ENCODE assay signal across 9 cellular contexts in genomic region chr18:57727952-57728807, GRCh38.
DNase-seq lines count a peak whose midpoint lies in the region; TF ChIP-seq lines count a peak whose summit lies in the region.
"Had no signal": no experiment of that assay in that cellular context is flagged by ENCODE, and none has a peak within 500 bp of the region (broad histone marks: within the 10 kb centered on the region; RNA-seq: fewer than 3 reads in every experiment).

No MANE protein-coding gene starts in this region.

- H3K27me3 Mint-ChIP-seq in Calu3 (ENCODE audit: unreplicated experiment): no peaks in the 10 kb centered on the region

- CTCF ChIA-PET in Calu3 (lab: Charles Lee): interaction anchor here (0.7 to 2.4 kb wide), 2 partner anchors 10 to 574 kb away, joined by 3 to 7 read pairs; no protein-coding TSS in a partner anchor

- BruUV-seq in Calu3 (replicated peaks; lab: Mats Ljungman, UMichigan): TSS peak; percentile 7

- H3K27ac ChIP-seq in prostate gland: peak overlapping the region; percentile 61 to 70

- no peak overlapping the region for H3K4me3 ChIP-seq in fibroblast of the aortic adventitia (ENCODE audit: low read depth, low read length)
- no peak overlapping the region for H3K4me3 ChIP-seq in prostate gland

- WGBS in prostate gland: 54% methylated on average over 6 of the region's 6 CpGs

- no peaks in the 10 kb centered on the region for H3K9me3 Mint-ChIP-seq in Calu3 (ENCODE audit: low read depth, unreplicated experiment)

- intact Hi-C loops in Calu3 (cut with micrococcal nuclease; ENCODE audit: unreplicated experiment): no loop called here
- intact Hi-C loops in prostate gland (cut with DNase I): no loop called here

- no peaks in the 10 kb centered on the region for H3K4me1 ChIP-seq in prostate gland (replicated peaks)

- peaks cover 34% of the 10 kb centered on the region for H3K4me1 Mint-ChIP-seq in Calu3 (ENCODE audit: low read depth, unreplicated experiment)

- no peaks in the 10 kb centered on the region for H3K9me3 ChIP-seq in prostate gland

- no peak for TF ChIP-seq POLR2A in prostate gland (IDR thresholded peaks at IDR 0.05)

- peak overlapping the region; percentile 10 for H3K4me3 Mint-ChIP-seq in Calu3 (ENCODE audit: low read depth, unreplicated experiment)
- H3K4me3 Mint-ChIP-seq: activated naive CD4-positive, alpha-beta T cell treated with anti-CD3 and anti-CD28 coated beads for 36 hours had no signal

- H3K36me3 Mint-ChIP-seq in Calu3 (ENCODE audit: insufficient read depth, unreplicated experiment): peaks cover 42% of the 10 kb centered on the region

- DNase-seq in Calu3: no peak
- peak; percentile 69 for DNase-seq in RPMI7951 (ENCODE audit: low read depth)
- peak; percentile 41 for DNase-seq in fibroblast of the aortic adventitia (ENCODE audit: low read depth)
- DNase-seq in prostate gland (ENCODE audit: low spot score): no peak
- DNase-seq in effector CD8-positive, alpha-beta T cell (lab: John Stamatoyannopoulos, UW): no peak
- no peak for DNase-seq in NCI-H2171 treated with DMSO at 0.1 percent for 48 hours (lab: John Stamatoyannopoulos, UW)
- DNase-seq in DMS53 (lab: John Stamatoyannopoulos, UW): no peak
- DNase-seq in activated CD8-positive, alpha-beta memory T cell treated with anti-CD3 and anti-CD28 coated beads for 24 hours: no peak
- DNase-seq: activated naive CD4-positive, alpha-beta T cell treated with anti-CD3 and anti-CD28 coated beads for 36 hours had no signal

- H3K27me3 ChIP-seq in prostate gland (replicated peaks; ENCODE audit: insufficient read depth): no peaks in the 10 kb centered on the region

- no peak for TF ChIP-seq CTCF in Calu3 (IDR thresholded peaks at IDR 0.05; ENCODE audit: unreplicated experiment)
- no peak for TF ChIP-seq CTCF in fibroblast of the aortic adventitia (IDR thresholded peaks at IDR 0.05; ENCODE audit: insufficient read depth, low read length)
- no peak for TF ChIP-seq CTCF in prostate gland (IDR thresholded peaks at IDR 0.05)

- peak overlapping the region; percentile 82 for H3K27ac Mint-ChIP-seq in Calu3 (ENCODE audit: unreplicated experiment)
- H3K27ac Mint-ChIP-seq: activated naive CD4-positive, alpha-beta T cell treated with anti-CD3 and anti-CD28 coated beads for 36 hours had no signal

- no peaks in the 10 kb centered on the region for H3K36me3 ChIP-seq in prostate gland

Comparison
In these comparisons a context has a peak if more than half of its experiments do, and no peak if none do; other contexts are left out.
1. DNase-seq: peak in RPMI7951 (single experiment) and fibroblast of the aortic adventitia (single experiment); none in Calu3 (single experiment), prostate gland (single experiment), effector CD8-positive, alpha-beta T cell (single experiment), NCI-H2171 treated with DMSO at 0.1 percent for 48 hours (single experiment), DMS53 (single experiment) and activated CD8-positive, alpha-beta memory T cell treated with anti-CD3 and anti-CD28 coated beads for 24 hours (single experiment).